ENCODE assay signal across 13 cellular contexts in the genomic region with DNA sequence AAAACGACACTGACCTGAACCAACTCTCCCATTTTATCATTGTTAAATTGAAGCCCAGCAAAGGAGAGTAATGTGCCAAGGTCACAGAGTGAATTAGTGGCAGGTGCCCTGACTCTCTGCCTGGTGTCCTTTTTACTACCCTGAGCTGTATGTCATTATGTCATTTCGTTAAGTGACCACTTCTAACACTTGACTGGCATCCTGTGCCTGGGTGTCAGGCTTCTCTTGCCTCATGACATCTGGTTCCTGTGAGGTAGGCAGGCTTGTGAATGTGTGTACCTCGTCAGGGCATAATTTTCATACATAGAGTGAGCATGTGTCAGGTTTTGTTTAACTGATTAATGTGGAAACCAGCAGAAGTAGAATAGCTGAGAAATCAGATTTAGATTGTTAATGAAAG. TPM values are rescaled to one million over a fixed set of nuclear protein-coding genes. Genes with fewer than 3 reads are reported as not detected.
DNase-seq lines count a peak whose midpoint lies in the region; ATAC-seq and TF ChIP-seq lines count a peak whose summit lies in the region.
"Had no signal": no experiment of that assay in that cellular context is flagged by ENCODE, and none has a peak within 500 bp of the region (broad histone marks: within the 10 kb centered on the region; RNA-seq: fewer than 3 reads in every experiment).

No MANE protein-coding gene starts in this region.

- H3K27ac Mint-ChIP-seq in naive thymus-derived CD4-positive, alpha-beta T cell, result peak overlapping the region in 8 of 9 donors; percentile 30 to 84 (median 70)

- no peaks in the 10 kb centered on the region for H3F3A ChIP-seq in PC-9 (ENCODE audit: insufficient read depth, low read depth)

- peaks cover 0 to 20% (median 5%) of the 10 kb centered on the region in 5 donors for H3K36me3 Mint-ChIP-seq in naive thymus-derived CD4-positive, alpha-beta T cell

- CTCF ChIA-PET in naive thymus-derived CD4-positive, alpha-beta T cell (lab: Charles Lee), result no interaction called here
- CTCF ChIA-PET in PC-9 (lab: Charles Lee), result no interaction called here

- no peaks in the 10 kb centered on the region for H3K9me3 Mint-ChIP-seq in naive thymus-derived CD4-positive, alpha-beta T cell

- intact Hi-C loops in naive thymus-derived CD4-positive, alpha-beta T cell (cut with micrococcal nuclease), result no loop called here
- intact Hi-C loops in PC-9 (cut with micrococcal nuclease; ENCODE audit: unreplicated experiment), result no loop called here

- no TSS peak for BruUV-seq in PC-9 (replicated peaks; lab: Mats Ljungman, UMichigan)

- H3K79me2 ChIP-seq in PC-9 (ENCODE audit: low read depth), result peaks cover 54% of the 10 kb centered on the region

- H3K27me3 ChIP-seq in WERI-Rb-1 (ENCODE audit: insufficient read depth, low read depth, severe bottlenecking), result no peaks in the 10 kb centered on the region
- H3K27me3 ChIP-seq in naive thymus-derived CD4-positive, alpha-beta T cell (ENCODE audit: control insufficient read depth in 2 of 2, insufficient read depth in 2 of 2, low read length in 2 of 2), result no peaks in the 10 kb centered on the region
- no peaks in the 10 kb centered on the region for H3K27me3 ChIP-seq in foreskin keratinocyte
- H3K27me3 ChIP-seq in PC-9 (ENCODE audit: insufficient read depth, low read depth), result no peaks in the 10 kb centered on the region
- H3K27me3 ChIP-seq: esophagus squamous epithelium, tibial artery had no signal

- H3K4me3 Mint-ChIP-seq in naive thymus-derived CD4-positive, alpha-beta T cell, result peak overlapping the region in 3 of 10 donors; percentile 1 to 45 (median 35)

- peaks cover 3 to 30% of the 10 kb centered on the region in 2 donors for H3K4me1 ChIP-seq in naive thymus-derived CD4-positive, alpha-beta T cell (ENCODE audit: control insufficient read depth in 2 of 2, insufficient read depth in 2 of 2, low read length in 2 of 2)
- H3K4me1 ChIP-seq in foreskin keratinocyte, result no peaks in the 10 kb centered on the region
- no peaks in the 10 kb centered on the region for H3K4me1 ChIP-seq in PC-9 (replicated peaks; ENCODE audit: insufficient read depth)

- H3K36me3 ChIP-seq in WERI-Rb-1 (peaks cover 9% of the 10 kb centered on the region), PC-9 (ENCODE audit: low read depth) (no peaks in the 10 kb centered on the region)
- H3K36me3 ChIP-seq in naive thymus-derived CD4-positive, alpha-beta T cell (ENCODE audit: control insufficient read depth in 2 of 3, insufficient read depth in 3 of 3, low read length in 3 of 3), result no peaks in the 10 kb centered on the region
- H3K36me3 ChIP-seq: tibial artery had no signal

- H3K9me3 ChIP-seq in WERI-Rb-1 (ENCODE audit: severe bottlenecking) (no peaks in the 10 kb centered on the region), PC-9 (ENCODE audit: insufficient read depth, low read depth) (no peaks in the 10 kb centered on the region)
- no peaks in the 10 kb centered on the region for H3K9me3 ChIP-seq in naive thymus-derived CD4-positive, alpha-beta T cell (ENCODE audit: control insufficient read depth in 2 of 3, low read length in 3 of 3)
- H3K9me3 ChIP-seq: Caco-2, esophagus squamous epithelium, tibial artery had no signal

- TF ChIP-seq CTCF in WERI-Rb-1 (IDR thresholded peaks at IDR 0.05; ENCODE audit: low read depth, low read length) (no peak), foreskin keratinocyte (conservative IDR thresholded peaks at IDR 0.05) (no peak), PC-9 (conservative IDR thresholded peaks at IDR 0.05) (no peak)

- peaks cover 45 to 98% (median 93%) of the 10 kb centered on the region in 7 donors for H3K4me1 Mint-ChIP-seq in naive thymus-derived CD4-positive, alpha-beta T cell

- H3K4me3 ChIP-seq in WERI-Rb-1 (ENCODE audit: low read depth, low read length) (no peak overlapping the region), PC-9 (no peak overlapping the region)
- H3K4me3 ChIP-seq in naive thymus-derived CD4-positive, alpha-beta T cell (ENCODE audit: low read length), result no peak overlapping the region
- H3K4me3 ChIP-seq: esophagus squamous epithelium, tibial artery had no signal

- ATAC-seq in naive thymus-derived CD4-positive, alpha-beta T cell, result peak; percentile 72
- ATAC-seq in foreskin keratinocyte, result no peak

- no peak overlapping the region for H3K4me2 ChIP-seq in PC-9

- no peaks in the 10 kb centered on the region for H3K9me2 ChIP-seq in PC-9 (ENCODE audit: insufficient read depth)

- no peak overlapping the region for H2AFZ ChIP-seq in PC-9

- POLR2A ChIA-PET in naive thymus-derived CD4-positive, alpha-beta T cell (lab: Charles Lee), result no interaction called here
- POLR2A ChIA-PET in PC-9 (lab: Charles Lee; ENCODE audit: unreplicated experiment), result no interaction called here

- DNase-seq in NCI-H2171 treated with DMSO at 0.1 percent for 48 hours (lab: John Stamatoyannopoulos, UW) (peak; percentile 49), NCI-H2171 (lab: John Stamatoyannopoulos, UW) (no peak), NCI-H1092 treated with DMSO at 0.1 percent for 48 hours (lab: John Stamatoyannopoulos, UW) (peak; percentile 67), WERI-Rb-1 (no peak), foreskin keratinocyte (no peak), PC-9 (no peak)
- peak in 3 of 9 donors; percentile 11 to 29 (median 26) for DNase-seq in naive thymus-derived CD4-positive, alpha-beta T cell
- DNase-seq in activated CD8-positive, alpha-beta memory T cell treated with anti-CD3 and anti-CD28 coated beads, Interleukin-2, amount 50 U/mL, for 48 hours, result no peak
- DNase-seq: Caco-2, cortex of kidney, esophagus squamous epithelium, mesendoderm, tibial artery had no signal

- peaks cover 31% of the 10 kb centered on the region for H4K20me1 ChIP-seq in PC-9 (ENCODE audit: insufficient read depth)

- H3K27ac ChIP-seq in WERI-Rb-1, result peak overlapping the region; percentile 7; the same call in 1 of the 2 replicates
- H3K27ac ChIP-seq in naive thymus-derived CD4-positive, alpha-beta T cell (ENCODE audit: low read depth, low read length), result no peak overlapping the region
- H3K27ac ChIP-seq in foreskin keratinocyte, result no peak overlapping the region
- no peak overlapping the region for H3K27ac ChIP-seq in PC-9
- H3K27ac ChIP-seq: esophagus squamous epithelium, tibial artery had no signal

- H3K27me3 Mint-ChIP-seq in naive thymus-derived CD4-positive, alpha-beta T cell, result no peaks in the 10 kb centered on the region

RNA-seq across cellular contexts. Expression of a gene that starts 48.6 kb away (rescaled TPM):
- total RNA-seq in naive thymus-derived CD4-positive, alpha-beta T cell, result 100 to 1,000 TPM in 4 of 5 experiments, 10 to 100 TPM in 1; 99.0 to 167 (median 111) TPM
- polyA plus RNA-seq in naive thymus-derived CD4-positive, alpha-beta T cell, result 100 to 1,000 TPM; 169 to 202 TPM
- 141 and 163 TPM in 2 replicates for total RNA-seq in foreskin keratinocyte
- 193 and 211 TPM in 2 replicates for polyA plus RNA-seq in foreskin keratinocyte
- total RNA-seq in PC-9 (2021), result 214 and 219 TPM in 2 replicates

Comparison
In these comparisons a context has a peak if more than half of its experiments do, and no peak if none do; other contexts are left out.
1. DNase-seq: peak in NCI-H2171 treated with DMSO at 0.1 percent for 48 hours (single experiment) and NCI-H1092 treated with DMSO at 0.1 percent for 48 hours (single experiment); none in NCI-H2171 (single experiment), WERI-Rb-1 (single experiment), foreskin keratinocyte (0 of 2), activated CD8-positive, alpha-beta memory T cell treated with anti-CD3 and anti-CD28 coated beads, Interleukin-2, amount 50 U/mL, for 48 hours (single experiment) and PC-9 (0 of 2).